Comparison of ENCODE assay signal across 18 cellular contexts in genomic region chr9:123550797-123551196, GRCh38.
DNase-seq lines count a peak whose midpoint lies in the region; ATAC-seq and TF ChIP-seq lines count a peak whose summit lies in the region.
"Had no signal": no experiment of that assay in that cellular context is flagged by ENCODE, and none has a peak within 500 bp of the region (broad histone marks: within the 10 kb centered on the region; RNA-seq: fewer than 3 reads in every experiment).

No MANE protein-coding gene starts in this region.

- no peak for TF ChIP-seq POLR2A in uterus (IDR thresholded peaks at IDR 0.05)

- intact Hi-C loops in uterus (cut with DNase I; ENCODE audit: low total_unique reads) = no loop called here

- DNase-seq in COR-L47 (lab: John Stamatoyannopoulos, UW) = peak; percentile 3
- DNase-seq in NCI-H1092 treated with DMSO at 0.1 percent for 48 hours (lab: John Stamatoyannopoulos, UW) = peak; percentile 27
- DNase-seq in WERI-Rb-1 = peak; percentile 64
- DNase-seq in EL = no peak
- no peak for DNase-seq in uterus
- DNase-seq: activated CD4-positive, alpha-beta T cell treated with anti-CD3 and anti-CD28 coated beads, Interleukin-2, amount 10 ng/mL, durations not matched to agents 7 days and 5 days; activated T-cell treated with anti-CD3 and anti-CD28 coated beads, Interleukin-2, amount 50 U/mL, for 4 hours; DND-41; midbrain; NCI-H1105 treated with DMSO at 0.1 percent for 48 hours; ovary; T1000; upper lobe of right lung had no signal

- H3K4me1 ChIP-seq in mesodermal cell (ENCODE audit: control insufficient read depth, insufficient read depth, low read length, poor library complexity, severe bottlenecking) = peaks cover 19% of the 10 kb centered on the region
- H3K4me1 ChIP-seq in uterus = peaks cover 0 to 4% of the 10 kb centered on the region in 2 donors
- H3K4me1 ChIP-seq: upper lobe of right lung had no signal

- no peaks in the 10 kb centered on the region for H3K9me3 ChIP-seq in WERI-Rb-1 (ENCODE audit: severe bottlenecking)
- no peaks in the 10 kb centered on the region for H3K9me3 ChIP-seq in mesodermal cell (ENCODE audit: control insufficient read depth, low read length)
- H3K9me3 ChIP-seq in uterus = no peaks in the 10 kb centered on the region
- H3K9me3 ChIP-seq: adrenal gland, ovary, upper lobe of right lung had no signal

- TF ChIP-seq CTCF in WERI-Rb-1 (IDR thresholded peaks at IDR 0.05; ENCODE audit: low read depth, low read length) (no peak), uterus (IDR thresholded peaks at IDR 0.05) (no peak)

- H3K27me3 ChIP-seq in WERI-Rb-1 (ENCODE audit: insufficient read depth, low read depth, severe bottlenecking) (no peaks in the 10 kb centered on the region), uterus (no peaks in the 10 kb centered on the region)
- H3K27me3 ChIP-seq: adrenal gland, ovary, upper lobe of right lung had no signal

- H3K4me3 ChIP-seq in WERI-Rb-1 (ENCODE audit: low read depth, low read length) = no peak overlapping the region
- no peak overlapping the region for H3K4me3 ChIP-seq in mesodermal cell (ENCODE audit: extremely low read depth, insufficient read depth, low read length, poor library complexity, severe bottlenecking)
- no peak overlapping the region for H3K4me3 ChIP-seq in uterus
- H3K4me3 ChIP-seq: adrenal gland, ovary, upper lobe of right lung had no signal

- H3K36me3 ChIP-seq in WERI-Rb-1 (no peaks in the 10 kb centered on the region; the same call in 1 of the 2 replicates), mesodermal cell (ENCODE audit: control insufficient read depth, insufficient read depth, low read length) (peaks cover 2% of the 10 kb centered on the region), uterus (no peaks in the 10 kb centered on the region)
- H3K36me3 ChIP-seq: adrenal gland, ovary, upper lobe of right lung had no signal

- ATAC-seq in HG02642 (IDR thresholded peaks at IDR 0.05; ENCODE audit: poor library complexity, unreplicated experiment) = no peak
- ATAC-seq: activated T-cell treated with anti-CD3 and anti-CD28 coated beads, Interleukin-2, amount 50 U/mL, for 4 hours; HCT116; Right ventricle myocardium inferior had no signal

- 23 to 37% methylated on average over 4 to 5 of the region's 5 CpGs for WGBS in mesodermal cell (ENCODE audit: insufficient coverage in 2 of 2), 2 experiments

- H3K27ac ChIP-seq in WERI-Rb-1 (no peak overlapping the region), mesodermal cell (ENCODE audit: low read depth, low read length, severe bottlenecking) (peak overlapping the region; percentile 43), uterus (no peak overlapping the region)
- H3K27ac ChIP-seq: ovary, upper lobe of right lung had no signal

Comparison
In these comparisons a context has a peak if more than half of its experiments do, and no peak if none do; other contexts are left out.
1. DNase-seq: peak in COR-L47 (single experiment), NCI-H1092 treated with DMSO at 0.1 percent for 48 hours (single experiment) and WERI-Rb-1 (single experiment); none in EL (single experiment) and uterus (0 of 2).